1 cellular context compared by ENCODE assay signal in the genomic region with DNA sequence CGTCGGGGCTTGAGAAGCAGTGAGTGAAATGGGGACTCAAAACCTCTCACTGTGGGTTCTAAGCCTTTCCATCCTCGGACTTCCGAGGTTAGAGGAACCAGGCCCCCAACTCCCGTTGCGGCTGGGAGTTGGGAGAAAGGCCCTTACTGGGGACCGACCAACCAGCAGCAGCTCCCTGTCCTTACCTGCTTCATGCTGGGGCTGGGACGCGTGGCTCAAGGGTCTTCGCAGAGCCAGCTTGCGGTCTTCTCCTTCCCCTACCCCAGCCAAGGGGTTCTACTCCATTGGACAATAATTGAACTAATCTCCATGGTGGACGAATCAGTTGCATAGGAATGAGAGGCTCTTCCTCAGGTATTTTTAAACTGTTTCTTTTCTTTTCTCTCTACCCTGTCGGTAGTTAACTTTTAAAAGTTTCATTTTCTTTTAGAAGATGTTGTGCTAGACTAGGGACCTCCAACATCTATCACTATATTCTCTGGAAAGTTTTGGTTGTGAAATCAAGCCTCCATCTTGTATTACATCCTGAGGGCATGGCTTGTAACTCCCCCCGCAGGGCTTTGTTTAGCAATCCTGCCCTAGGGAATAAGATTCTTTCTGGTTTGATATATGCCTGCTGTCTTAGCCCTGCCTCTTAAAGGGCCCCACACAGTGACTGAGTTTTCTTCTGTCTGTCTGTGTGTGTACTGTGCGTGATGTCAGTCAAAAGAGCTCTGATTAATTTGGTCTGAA.
TF ChIP-seq lines count a peak whose summit lies in the region.

No MANE protein-coding gene starts in this region.

TF ChIP-seq in K562, 482 proteins besides CTCF, POLR2A, EP300 and RAD21 (continued from another document):
- TF ChIP-seq, protein P1, sequence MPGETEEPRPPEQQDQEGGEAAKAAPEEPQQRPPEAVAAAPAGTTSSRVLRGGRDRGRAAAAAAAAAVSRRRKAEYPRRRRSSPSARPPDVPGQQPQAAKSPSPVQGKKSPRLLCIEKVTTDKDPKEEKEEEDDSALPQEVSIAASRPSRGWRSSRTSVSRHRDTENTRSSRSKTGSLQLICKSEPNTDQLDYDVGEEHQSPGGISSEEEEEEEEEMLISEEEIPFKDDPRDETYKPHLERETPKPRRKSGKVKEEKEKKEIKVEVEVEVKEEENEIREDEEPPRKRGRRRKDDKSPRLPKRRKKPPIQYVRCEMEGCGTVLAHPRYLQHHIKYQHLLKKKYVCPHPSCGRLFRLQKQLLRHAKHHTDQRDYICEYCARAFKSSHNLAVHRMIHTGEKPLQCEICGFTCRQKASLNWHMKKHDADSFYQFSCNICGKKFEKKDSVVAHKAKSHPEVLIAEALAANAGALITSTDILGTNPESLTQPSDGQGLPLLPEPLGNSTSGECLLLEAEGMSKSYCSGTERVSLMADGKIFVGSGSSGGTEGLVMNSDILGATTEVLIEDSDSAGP (CRISPR knock-in tag; IDR thresholded peaks at IDR 0.05) = peak; percentile 34; the same call in 1 of the 2 replicates
- TF ChIP-seq, protein P2, sequence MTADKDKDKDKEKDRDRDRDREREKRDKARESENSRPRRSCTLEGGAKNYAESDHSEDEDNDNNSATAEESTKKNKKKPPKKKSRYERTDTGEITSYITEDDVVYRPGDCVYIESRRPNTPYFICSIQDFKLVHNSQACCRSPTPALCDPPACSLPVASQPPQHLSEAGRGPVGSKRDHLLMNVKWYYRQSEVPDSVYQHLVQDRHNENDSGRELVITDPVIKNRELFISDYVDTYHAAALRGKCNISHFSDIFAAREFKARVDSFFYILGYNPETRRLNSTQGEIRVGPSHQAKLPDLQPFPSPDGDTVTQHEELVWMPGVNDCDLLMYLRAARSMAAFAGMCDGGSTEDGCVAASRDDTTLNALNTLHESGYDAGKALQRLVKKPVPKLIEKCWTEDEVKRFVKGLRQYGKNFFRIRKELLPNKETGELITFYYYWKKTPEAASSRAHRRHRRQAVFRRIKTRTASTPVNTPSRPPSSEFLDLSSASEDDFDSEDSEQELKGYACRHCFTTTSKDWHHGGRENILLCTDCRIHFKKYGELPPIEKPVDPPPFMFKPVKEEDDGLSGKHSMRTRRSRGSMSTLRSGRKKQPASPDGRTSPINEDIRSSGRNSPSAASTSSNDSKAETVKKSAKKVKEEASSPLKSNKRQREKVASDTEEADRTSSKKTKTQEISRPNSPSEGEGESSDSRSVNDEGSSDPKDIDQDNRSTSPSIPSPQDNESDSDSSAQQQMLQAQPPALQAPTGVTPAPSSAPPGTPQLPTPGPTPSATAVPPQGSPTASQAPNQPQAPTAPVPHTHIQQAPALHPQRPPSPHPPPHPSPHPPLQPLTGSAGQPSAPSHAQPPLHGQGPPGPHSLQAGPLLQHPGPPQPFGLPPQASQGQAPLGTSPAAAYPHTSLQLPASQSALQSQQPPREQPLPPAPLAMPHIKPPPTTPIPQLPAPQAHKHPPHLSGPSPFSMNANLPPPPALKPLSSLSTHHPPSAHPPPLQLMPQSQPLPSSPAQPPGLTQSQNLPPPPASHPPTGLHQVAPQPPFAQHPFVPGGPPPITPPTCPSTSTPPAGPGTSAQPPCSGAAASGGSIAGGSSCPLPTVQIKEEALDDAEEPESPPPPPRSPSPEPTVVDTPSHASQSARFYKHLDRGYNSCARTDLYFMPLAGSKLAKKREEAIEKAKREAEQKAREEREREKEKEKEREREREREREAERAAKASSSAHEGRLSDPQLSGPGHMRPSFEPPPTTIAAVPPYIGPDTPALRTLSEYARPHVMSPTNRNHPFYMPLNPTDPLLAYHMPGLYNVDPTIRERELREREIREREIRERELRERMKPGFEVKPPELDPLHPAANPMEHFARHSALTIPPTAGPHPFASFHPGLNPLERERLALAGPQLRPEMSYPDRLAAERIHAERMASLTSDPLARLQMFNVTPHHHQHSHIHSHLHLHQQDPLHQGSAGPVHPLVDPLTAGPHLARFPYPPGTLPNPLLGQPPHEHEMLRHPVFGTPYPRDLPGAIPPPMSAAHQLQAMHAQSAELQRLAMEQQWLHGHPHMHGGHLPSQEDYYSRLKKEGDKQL (CRISPR knock-in tag; IDR thresholded peaks at IDR 0.05; ENCODE audit: borderline replicate concordance) = no peak
- TF ChIP-seq ESRRA (IDR thresholded peaks at IDR 0.05; ENCODE audit: borderline replicate concordance, low read depth) (no peak), ZFPM2 (CRISPR knock-in tag; IDR thresholded peaks at IDR 0.05) (no peak), CEBPB (tag; IDR thresholded peaks at IDR 0.05) (0 out of 2 replicates have a peak, but pooled peaks have one; percentile 8), CTBP1 (IDR thresholded peaks at IDR 0.05; ENCODE audit: borderline replicate concordance) (no peak)
- TF ChIP-seq, protein P3, sequence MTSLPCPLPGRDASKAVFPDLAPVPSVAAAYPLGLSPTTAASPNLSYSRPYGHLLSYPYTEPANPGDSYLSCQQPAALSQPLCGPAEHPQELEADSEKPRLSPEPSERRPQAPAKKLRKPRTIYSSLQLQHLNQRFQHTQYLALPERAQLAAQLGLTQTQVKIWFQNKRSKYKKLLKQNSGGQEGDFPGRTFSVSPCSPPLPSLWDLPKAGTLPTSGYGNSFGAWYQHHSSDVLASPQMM (CRISPR knock-in tag; IDR thresholded peaks at IDR 0.05) = no peak
